ENCODE assay signal across 9 cellular contexts in the genomic region with DNA sequence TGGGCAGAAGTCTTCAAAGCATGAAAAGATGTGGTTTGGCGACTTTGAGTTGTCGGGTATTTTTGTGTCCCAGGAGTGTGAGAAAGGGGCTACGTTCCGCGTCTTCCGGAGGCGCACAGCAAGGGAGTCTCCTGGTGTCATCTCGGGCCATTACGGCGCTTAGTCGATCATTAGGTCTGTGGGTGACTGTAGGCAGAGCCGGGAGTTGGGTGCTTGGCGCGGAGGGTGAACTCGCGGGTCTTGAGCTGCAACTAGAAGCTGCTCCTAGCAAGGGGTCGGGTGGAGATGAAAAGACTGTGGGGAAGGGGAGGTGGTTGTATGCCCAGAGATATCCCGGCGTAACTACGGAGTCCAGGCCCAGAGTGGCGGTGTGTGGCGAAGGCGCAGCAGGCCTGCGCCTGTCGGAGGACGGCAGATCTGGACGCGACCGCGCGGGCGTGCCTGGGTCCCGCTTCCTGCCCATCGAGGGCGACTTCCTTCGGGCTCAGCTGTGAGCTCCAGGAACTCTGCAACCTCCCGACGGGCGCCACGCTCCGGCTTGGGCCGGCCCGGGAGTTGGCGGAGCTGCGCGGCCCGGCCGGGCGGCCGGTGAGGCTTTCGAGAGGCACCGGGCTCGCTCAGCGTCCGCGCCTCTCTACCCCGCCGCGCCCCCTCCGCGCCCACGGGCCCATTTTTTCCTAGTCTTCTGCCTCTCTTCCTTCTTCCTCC. TPM values are rescaled to one million over a fixed set of nuclear protein-coding genes. Genes with fewer than 3 reads are reported as not detected.
DNase-seq lines count a peak whose midpoint lies in the region; ATAC-seq and TF ChIP-seq lines count a peak whose summit lies in the region.
"Had no signal": no experiment of that assay in that cellular context is flagged by ENCODE, and none has a peak within 500 bp of the region (broad histone marks: within the 10 kb centered on the region; RNA-seq: fewer than 3 reads in every experiment).

No MANE protein-coding gene starts in this region.

- H3K36me3 Mint-ChIP-seq in WTC11 = 0 out of 2 replicates have a peak, but pooled peaks cover 3% of the 10 kb centered on the region

- H3K4me3 ChIP-seq in cardiac muscle cell = peak overlapping the region; percentile 38
- H3K4me3 ChIP-seq in testis = peak overlapping the region; percentile 43 to 53
- H3K4me3 ChIP-seq in dorsolateral prefrontal cortex = peak overlapping the region in 27 of 59 donors; percentile 2 to 47 (median 29)

- ATAC-seq in Right ventricle myocardium inferior (no peak), WTC11 (peak; percentile 4), GM21360 (IDR thresholded peaks at IDR 0.05; ENCODE audit: unreplicated experiment) (no peak)

- H3K27me3 ChIP-seq in cardiac muscle cell (peaks cover 87% of the 10 kb centered on the region), testis (no peaks in the 10 kb centered on the region), dorsolateral prefrontal cortex (peaks cover 36 to 97% (median 87%) of the 10 kb centered on the region in 45 donors)

- no peak overlapping the region for H3K27ac Mint-ChIP-seq in WTC11

- H3K36me3 ChIP-seq in cardiac muscle cell (no peaks in the 10 kb centered on the region), testis (ENCODE audit: low read depth, missing control alignments) (no peaks in the 10 kb centered on the region)

- H3K27ac ChIP-seq in cardiac muscle cell (no peak overlapping the region), testis (no peak overlapping the region), dorsolateral prefrontal cortex (no peak overlapping the region)

- H3K4me1 ChIP-seq in cardiac muscle cell (ENCODE audit: low read depth) = peaks cover 5% of the 10 kb centered on the region
- H3K4me1 ChIP-seq in testis = peaks cover under 1% of the 10 kb centered on the region

- no peak for TF ChIP-seq POLR2A in testis (IDR thresholded peaks at IDR 0.05)

- WGBS in testis, 2 donors = 4 to 8% methylated on average over 33 to 62 of the region's 62 CpGs

- peaks cover 36% of the 10 kb centered on the region for H3K4me1 Mint-ChIP-seq in WTC11

- CTCF ChIA-PET in WTC11 (lab: Charles Lee) = interaction anchor here (0.9 to 2.0 kb wide), 5 partner anchors 13 to 818 kb away, joined by 3 to 6 read pairs (median 3); no protein-coding TSS in a partner anchor

- no peak for TF ChIP-seq CTCF in cardiac muscle cell (IDR thresholded peaks at IDR 0.05; ENCODE audit: low read depth, low read length)
- no peak for TF ChIP-seq CTCF in WTC11 (IDR thresholded peaks at IDR 0.05)
- TF ChIP-seq CTCF in testis (IDR thresholded peaks at IDR 0.05) = no peak
- no peak for TF ChIP-seq CTCF in dorsolateral prefrontal cortex (IDR thresholded peaks at IDR 0.05 in 54 of 56, conservative IDR thresholded peaks at IDR 0.05 in 2 of 56; ENCODE audit: low read depth in 1 of 56, partially characterized antibody in 56 of 56)

- H3K27me3 Mint-ChIP-seq in WTC11 (ENCODE audit: low read depth) = peaks cover 97% of the 10 kb centered on the region

- DNase-seq in cardiac muscle cell (ENCODE audit: low read depth in 1 of 2, low spot score in 1 of 2) (no peak), Right ventricle myocardium inferior (ENCODE audit: missing footprints) (no peak), WTC11 (ENCODE audit: low spot score) (peak; percentile 70), islet precursor cell (peak; percentile 83), testis (no peak), dorsolateral prefrontal cortex (no peak), SW 1271 (lab: John Stamatoyannopoulos, UW) (no peak)

- POLR2A ChIA-PET in WTC11 (lab: Charles Lee) = interaction anchor here (0.6 kb wide), 1 partner anchor 375 kb away, joined by 3 read pairs; no protein-coding TSS in a partner anchor

- peaks cover 6% of the 10 kb centered on the region for H3K9me3 Mint-ChIP-seq in WTC11

- peak overlapping the region; percentile 91 for H3K4me3 Mint-ChIP-seq in WTC11

- intact Hi-C loops in Right ventricle myocardium inferior (cut with DNase I) = loop anchor here (5.0 kb wide), 1 partner anchor 815 kb away; no protein-coding TSS in a partner anchor
- intact Hi-C loops in testis (cut with DNase I; ENCODE audit: low total_unique reads) = loop anchor here (5.0 kb wide), 1 partner anchor 695 kb away; no protein-coding TSS in a partner anchor
- intact Hi-C loops in dorsolateral prefrontal cortex (cut with DNase I) = loop anchor here in 1 of 2 donors (5.0 kb wide), 1 partner anchor 695 kb away; no protein-coding TSS in a partner anchor

- H3K9me3 ChIP-seq in cardiac muscle cell (ENCODE audit: low read depth) = no peaks in the 10 kb centered on the region
- no peaks in the 10 kb centered on the region for H3K9me3 ChIP-seq in testis

TF ChIP-seq in WTC11, 78 proteins besides CTCF, POLR2A, EP300 and RAD21:
- 0 out of 2 replicates have a peak, but pooled peaks have one; percentile 31 for TF ChIP-seq FOXP1 (CRISPR knock-in tag; IDR thresholded peaks at IDR 0.05; ENCODE audit: borderline replicate concordance)
- TF ChIP-seq NFATC4 (CRISPR knock-in tag; IDR thresholded peaks at IDR 0.05) = no peak
- TF ChIP-seq SMAD4 (CRISPR knock-in tag; IDR thresholded peaks at IDR 0.05) = no peak
- no peak for TF ChIP-seq ZNF671 (CRISPR knock-in tag; IDR thresholded peaks at IDR 0.05)
- TF ChIP-seq NR1H2 (CRISPR knock-in tag; IDR thresholded peaks at IDR 0.05) = no peak
- TF ChIP-seq, protein P1, sequence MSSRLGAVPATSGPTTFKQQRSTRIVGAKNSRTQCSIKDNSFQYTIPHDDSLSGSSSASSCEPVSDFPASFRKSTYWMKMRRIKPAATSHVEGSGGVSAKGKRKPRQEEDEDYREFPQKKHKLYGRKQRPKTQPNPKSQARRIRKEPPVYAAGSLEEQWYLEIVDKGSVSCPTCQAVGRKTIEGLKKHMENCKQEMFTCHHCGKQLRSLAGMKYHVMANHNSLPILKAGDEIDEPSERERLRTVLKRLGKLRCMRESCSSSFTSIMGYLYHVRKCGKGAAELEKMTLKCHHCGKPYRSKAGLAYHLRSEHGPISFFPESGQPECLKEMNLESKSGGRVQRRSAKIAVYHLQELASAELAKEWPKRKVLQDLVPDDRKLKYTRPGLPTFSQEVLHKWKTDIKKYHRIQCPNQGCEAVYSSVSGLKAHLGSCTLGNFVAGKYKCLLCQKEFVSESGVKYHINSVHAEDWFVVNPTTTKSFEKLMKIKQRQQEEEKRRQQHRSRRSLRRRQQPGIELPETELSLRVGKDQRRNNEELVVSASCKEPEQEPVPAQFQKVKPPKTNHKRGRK (CRISPR knock-in tag; IDR thresholded peaks at IDR 0.05; ENCODE audit: borderline replicate concordance) = no peak

RNA-seq across cellular contexts. Expression of a gene that starts 2.7 kb away (rescaled TPM):
- 0.39 and 0.45 TPM in 2 replicates for total RNA-seq in cardiac muscle cell
- not detected in 2 replicates for polyA plus RNA-seq in cardiac muscle cell
- not detected for total RNA-seq in Right ventricle myocardium inferior
- total RNA-seq in WTC11 (2021) = 0.07 TPM in 1 of 3 replicates, not detected in the others
- 1 to 10 TPM in 1 of 2 donors, under 1 TPM in 1; 0.50 to 1.3 TPM for total RNA-seq in testis
- 0.57 TPM for polyA plus RNA-seq in testis (ENCODE audit: insufficient read depth, low read depth, low replicate concordance)
- not detected for total RNA-seq in dorsolateral prefrontal cortex
- polyA plus RNA-seq: aorta had no signal

Comparison
In these comparisons a context has a peak if more than half of its experiments do, and no peak if none do; other contexts are left out.
1. DNase-seq: peak in WTC11 (single experiment) and islet precursor cell (single experiment); none in cardiac muscle cell (0 of 2), Right ventricle myocardium inferior (single experiment), testis (single experiment), dorsolateral prefrontal cortex (0 of 10) and SW 1271 (0 of 2).